ENCODE assay signal across 1 cellular context in the genomic region with DNA sequence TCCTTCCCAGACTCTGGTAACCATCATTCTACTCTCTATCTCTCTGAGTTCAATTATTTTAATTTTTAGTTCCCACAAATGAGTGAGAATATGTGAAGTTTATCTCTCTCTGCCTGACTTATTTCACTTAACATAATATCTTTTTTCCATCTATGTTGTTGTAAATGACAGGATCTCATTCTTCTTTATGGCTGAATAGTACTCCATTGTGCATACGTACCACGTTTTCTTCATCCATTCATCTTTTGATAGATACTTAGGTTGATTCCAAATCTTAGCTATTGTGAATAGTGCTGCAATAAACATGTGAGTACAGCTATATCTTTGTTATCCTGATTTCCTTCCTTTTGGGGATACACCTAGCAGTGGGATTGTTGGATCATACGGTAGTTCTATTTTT.
TF ChIP-seq lines count a peak whose summit lies in the region.

No MANE protein-coding gene starts in this region.

TF ChIP-seq in HCT116, 20 proteins besides CTCF, POLR2A, EP300 and RAD21:
- TF ChIP-seq, protein P1, sequence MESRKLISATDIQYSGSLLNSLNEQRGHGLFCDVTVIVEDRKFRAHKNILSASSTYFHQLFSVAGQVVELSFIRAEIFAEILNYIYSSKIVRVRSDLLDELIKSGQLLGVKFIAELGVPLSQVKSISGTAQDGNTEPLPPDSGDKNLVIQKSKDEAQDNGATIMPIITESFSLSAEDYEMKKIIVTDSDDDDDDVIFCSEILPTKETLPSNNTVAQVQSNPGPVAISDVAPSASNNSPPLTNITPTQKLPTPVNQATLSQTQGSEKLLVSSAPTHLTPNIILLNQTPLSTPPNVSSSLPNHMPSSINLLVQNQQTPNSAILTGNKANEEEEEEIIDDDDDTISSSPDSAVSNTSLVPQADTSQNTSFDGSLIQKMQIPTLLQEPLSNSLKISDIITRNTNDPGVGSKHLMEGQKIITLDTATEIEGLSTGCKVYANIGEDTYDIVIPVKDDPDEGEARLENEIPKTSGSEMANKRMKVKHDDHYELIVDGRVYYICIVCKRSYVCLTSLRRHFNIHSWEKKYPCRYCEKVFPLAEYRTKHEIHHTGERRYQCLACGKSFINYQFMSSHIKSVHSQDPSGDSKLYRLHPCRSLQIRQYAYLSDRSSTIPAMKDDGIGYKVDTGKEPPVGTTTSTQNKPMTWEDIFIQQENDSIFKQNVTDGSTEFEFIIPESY (IDR thresholded peaks at IDR 0.05; ENCODE audit: extremely low read depth, insufficient replicate concordance, low read length), result no peak
- TF ChIP-seq ZNF274 (IDR thresholded peaks at IDR 0.05; ENCODE audit: low read depth, low read length) (no peak), SIN3A (IDR thresholded peaks at IDR 0.05; ENCODE audit: low read depth) (no peak), CBX3 (IDR thresholded peaks at IDR 0.05; ENCODE audit: low read depth) (no peak), POLR2AphosphoS5 (IDR thresholded peaks at IDR 0.05; ENCODE audit: low read depth, low read length) (no peak), ELF1 (IDR thresholded peaks at IDR 0.05; ENCODE audit: borderline replicate concordance, low read depth) (no peak), JUND (IDR thresholded peaks at IDR 0.05) (no peak), SP1 (IDR thresholded peaks at IDR 0.05; ENCODE audit: low read depth) (no peak), YY1 (IDR thresholded peaks at IDR 0.05; ENCODE audit: extremely low read depth, insufficient replicate concordance, low read depth, low read length) (no peak), EZH2phosphoT487 (IDR thresholded peaks at IDR 0.05; ENCODE audit: borderline replicate concordance) (no peak)
- TF ChIP-seq, protein P2, sequence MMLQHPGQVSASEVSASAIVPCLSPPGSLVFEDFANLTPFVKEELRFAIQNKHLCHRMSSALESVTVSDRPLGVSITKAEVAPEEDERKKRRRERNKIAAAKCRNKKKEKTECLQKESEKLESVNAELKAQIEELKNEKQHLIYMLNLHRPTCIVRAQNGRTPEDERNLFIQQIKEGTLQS (IDR thresholded peaks at IDR 0.05), result no peak
